11 cellular contexts compared by ENCODE assay signal in genomic region chr3:153399636-153400035, GRCh38.
DNase-seq lines count a peak whose midpoint lies in the region; ATAC-seq and TF ChIP-seq lines count a peak whose summit lies in the region.
"Had no signal": no experiment of that assay in that cellular context is flagged by ENCODE, and none has a peak within 500 bp of the region (broad histone marks: within the 10 kb centered on the region; RNA-seq: fewer than 3 reads in every experiment).

No MANE protein-coding gene starts in this region.

- intact Hi-C loops in sigmoid colon (cut with DNase I): no loop called here

- no peak for TF ChIP-seq CTCF in sigmoid colon (IDR thresholded peaks at IDR 0.05)

- no peak overlapping the region for H3K9ac ChIP-seq in BLaER1

- no peaks in the 10 kb centered on the region for H4K20me1 ChIP-seq in BLaER1

- H3K9me3 Mint-ChIP-seq in T-helper 1 cell treated with Interleukin-12 subunit alpha and Interleukin-12 subunit beta and Interleukin-4 antibody, amounts not matched to agents 30 μg/mL and 1 μg/mL, for 36 hours: no peaks in the 10 kb centered on the region
- H3K9me3 Mint-ChIP-seq: memory B cell had no signal

- H3K9me3 ChIP-seq in BLaER1: 0 out of 2 replicates have a peak, but pooled peaks cover 4% of the 10 kb centered on the region
- H3K9me3 ChIP-seq in sigmoid colon: peaks cover 0 to 5% (median 0%) of the 10 kb centered on the region in 4 donors

- H3K4me1 ChIP-seq in BLaER1 (peaks cover 12% of the 10 kb centered on the region), sigmoid colon (no peaks in the 10 kb centered on the region)

- no peak for TF ChIP-seq EP300 in sigmoid colon (IDR thresholded peaks at IDR 0.05)

- H3K4me3 Mint-ChIP-seq in T-helper 1 cell treated with Interleukin-12 subunit alpha and Interleukin-12 subunit beta and Interleukin-4 antibody, amounts not matched to agents 30 μg/mL and 1 μg/mL, for 36 hours: peak overlapping the region; percentile 5
- H3K4me3 Mint-ChIP-seq: CD4-positive, CD25-positive, alpha-beta regulatory T cell; memory B cell had no signal

- no peak overlapping the region for H3K4me3 ChIP-seq in BLaER1
- no peak overlapping the region for H3K4me3 ChIP-seq in sigmoid colon

- ATAC-seq in GM19372 (IDR thresholded peaks at IDR 0.05; ENCODE audit: low read depth, unreplicated experiment): peak; percentile 74
- peak; percentile 71 for ATAC-seq in HG03025 (IDR thresholded peaks at IDR 0.05; ENCODE audit: low FRiP score, unreplicated experiment)

- H3K27me3 Mint-ChIP-seq in T-helper 1 cell treated with Interleukin-12 subunit alpha and Interleukin-12 subunit beta and Interleukin-4 antibody, amounts not matched to agents 30 μg/mL and 1 μg/mL, for 36 hours (ENCODE audit: low read depth): no peaks in the 10 kb centered on the region
- H3K27me3 Mint-ChIP-seq: CD4-positive, CD25-positive, alpha-beta regulatory T cell had no signal

- peak overlapping the region; percentile 35 for H3K4me2 ChIP-seq in BLaER1

- H3K4me1 Mint-ChIP-seq in T-helper 1 cell treated with Interleukin-12 subunit alpha and Interleukin-12 subunit beta and Interleukin-4 antibody, amounts not matched to agents 30 μg/mL and 1 μg/mL, for 36 hours (ENCODE audit: low read depth): peaks cover 21% of the 10 kb centered on the region

- H3K36me3 Mint-ChIP-seq in T-helper 1 cell treated with Interleukin-12 subunit alpha and Interleukin-12 subunit beta and Interleukin-4 antibody, amounts not matched to agents 30 μg/mL and 1 μg/mL, for 36 hours (ENCODE audit: low read depth): peaks cover 4% of the 10 kb centered on the region
- H3K36me3 Mint-ChIP-seq: CD4-positive, CD25-positive, alpha-beta regulatory T cell; memory B cell had no signal

- H3K36me3 ChIP-seq in BLaER1 (no peaks in the 10 kb centered on the region), sigmoid colon (no peaks in the 10 kb centered on the region)

- DNase-seq in sigmoid colon (no peak), DMS114 treated with DMSO at 0.1 percent for 48 hours (lab: John Stamatoyannopoulos, UW; ENCODE audit: unreplicated experiment) (no peak), HCEC 1CT (no peak)
- DNase-seq in activated effector memory CD4-positive, alpha-beta T cell treated with Interleukin-2 at 50 U/mL for 16 hours: no peak
- DNase-seq: stimulated activated CD4-positive, alpha-beta T cell treated with anti-CD3 and anti-CD28 coated beads, Interleukin-4, amount 100 ng/mL, for 1 hour had no signal

- H3K27ac ChIP-seq in BLaER1 (no peak overlapping the region; the same call in 1 of the 2 replicates), sigmoid colon (no peak overlapping the region)

- no peak for TF ChIP-seq POLR2A in sigmoid colon (IDR thresholded peaks at IDR 0.05)

- H3K27me3 ChIP-seq in BLaER1 (no peaks in the 10 kb centered on the region), sigmoid colon (no peaks in the 10 kb centered on the region)

- H3K27ac Mint-ChIP-seq in T-helper 1 cell treated with Interleukin-12 subunit alpha and Interleukin-12 subunit beta and Interleukin-4 antibody, amounts not matched to agents 30 μg/mL and 1 μg/mL, for 36 hours: no peak overlapping the region
- H3K27ac Mint-ChIP-seq: memory B cell had no signal
